Comparison of ENCODE assay signal across 31 cellular contexts in genomic region chr5:82909816-82910215, GRCh38.
"Had no signal": no experiment of that assay in that cellular context is flagged by ENCODE, and none has a peak within 500 bp of the region (broad histone marks: within the 10 kb centered on the region; RNA-seq: fewer than 3 reads in every experiment).

No MANE protein-coding gene starts in this region.

- H3K4me3 ChIP-seq: SJCRH30 had no signal

- ATAC-seq: activated T-cell treated with anti-CD3 and anti-CD28 coated beads, Interleukin-2, amount 50 U/mL, for 72 hours; activated T-helper 17 cell treated with anti-CD3 and anti-CD28 coated beads, Interleukin-2, amount 50 U/mL, for 72 hours had no signal

- H3K27me3 Mint-ChIP-seq: activated B cell treated with CpG ODN at 0.5 μM for 24 hours had no signal

- H3K4me1 Mint-ChIP-seq: activated B cell treated with CpG ODN at 0.5 μM for 24 hours; activated T-helper 17 cell treated with anti-CD3 and anti-CD28 coated beads, Interleukin-2, amount 50 U/mL, for 72 hours had no signal

- H3K27me3 ChIP-seq: brain microvascular endothelial cell, SJCRH30 had no signal

- H3K27ac Mint-ChIP-seq: activated B cell treated with CpG ODN at 0.5 μM for 24 hours; activated CD4-positive, alpha-beta memory T cell treated with anti-CD3 and anti-CD28 coated beads for 36 hours; activated naive CD8-positive, alpha-beta T cell treated with anti-CD3 and anti-CD28 coated beads for 36 hours; activated T-cell treated with anti-CD3 and anti-CD28 coated beads, Interleukin-2, amount 50 U/mL, for 72 hours; activated T-helper 17 cell treated with anti-CD3 and anti-CD28 coated beads, Interleukin-2, amount 50 U/mL, for 72 hours had no signal

- H3K36me3 Mint-ChIP-seq: activated CD4-positive, alpha-beta memory T cell treated with anti-CD3 and anti-CD28 coated beads for 36 hours; activated naive CD8-positive, alpha-beta T cell treated with anti-CD3 and anti-CD28 coated beads for 36 hours had no signal

- H3K9me3 Mint-ChIP-seq: activated B cell treated with CpG ODN at 0.5 μM for 24 hours had no signal

- H3K4me3 Mint-ChIP-seq: activated B cell treated with CpG ODN at 0.5 μM for 24 hours; activated CD4-positive, alpha-beta memory T cell treated with anti-CD3 and anti-CD28 coated beads for 36 hours; activated naive CD8-positive, alpha-beta T cell treated with anti-CD3 and anti-CD28 coated beads for 36 hours; activated T-cell treated with anti-CD3 and anti-CD28 coated beads, Interleukin-2, amount 50 U/mL, for 72 hours; activated T-helper 17 cell treated with anti-CD3 and anti-CD28 coated beads, Interleukin-2, amount 50 U/mL, for 72 hours had no signal

- DNase-seq: activated B cell treated with CpG ODN at 0.5 μM for 24 hours; activated CD4-positive, alpha-beta memory T cell treated with anti-CD3 and anti-CD28 coated beads for 36 hours; activated CD4-positive, alpha-beta T cell treated with anti-CD3 and anti-CD28 coated beads for 4 hours; activated CD4-positive, alpha-beta T cell treated with anti-CD3 and anti-CD28 coated beads, Interleukin-2, amount 50 U/mL, for 1 hour; activated CD4-positive, CD25-positive, alpha-beta regulatory T cell treated with anti-CD3 and anti-CD28 coated beads, Interleukin-2, amount 50 U/mL, for 72 hours; activated effector memory CD4-positive, alpha-beta T cell treated with anti-CD3 and anti-CD28 coated beads, Interleukin-2, amount 50 U/mL, for 16 hours; activated naive CD4-positive, alpha-beta T cell; activated naive CD4-positive, alpha-beta T cell treated with anti-CD3 and anti-CD28 coated beads, Interleukin-2, amount 50 U/mL, for 16 hours; activated naive CD8-positive, alpha-beta T cell treated with anti-CD3 and anti-CD28 coated beads for 36 hours; activated T-cell treated with anti-CD3 and anti-CD28 coated beads, Interleukin-2, amount 50 U/mL, for 1 hour; activated T-cell treated with anti-CD3 and anti-CD28 coated beads, Interleukin-2, amount 50 U/mL, for 72 hours; amniotic stem cell; aorta; brain microvascular endothelial cell; central memory CD4-positive, alpha-beta T cell; NCI-H1105; NCI-H1417 treated with DMSO at 0.1 percent for 48 hours; NCI-H187 treated with DMSO at 0.1 percent for 48 hours; NCI-H2081 treated with DMSO at 0.1 percent for 48 hours; NCI-H345; NCI-H524 treated with DMSO at 0.1 percent for 48 hours; OCI-M1; Right ventricle myocardium superior; SJCRH30; SW 1271; T-helper 1 cell; T-helper 2 cell; T-helper 9 cell had no signal

- H3K27ac ChIP-seq: brain microvascular endothelial cell, KMS-11, SJCRH30, VCaP had no signal

- H3K36me3 ChIP-seq: brain microvascular endothelial cell, SJCRH30 had no signal

- H3K9me3 ChIP-seq: SJCRH30 had no signal

- H3K9ac ChIP-seq: KMS-11 had no signal

- H3K4me2 ChIP-seq: KMS-11 had no signal
